In the genomic region with DNA sequence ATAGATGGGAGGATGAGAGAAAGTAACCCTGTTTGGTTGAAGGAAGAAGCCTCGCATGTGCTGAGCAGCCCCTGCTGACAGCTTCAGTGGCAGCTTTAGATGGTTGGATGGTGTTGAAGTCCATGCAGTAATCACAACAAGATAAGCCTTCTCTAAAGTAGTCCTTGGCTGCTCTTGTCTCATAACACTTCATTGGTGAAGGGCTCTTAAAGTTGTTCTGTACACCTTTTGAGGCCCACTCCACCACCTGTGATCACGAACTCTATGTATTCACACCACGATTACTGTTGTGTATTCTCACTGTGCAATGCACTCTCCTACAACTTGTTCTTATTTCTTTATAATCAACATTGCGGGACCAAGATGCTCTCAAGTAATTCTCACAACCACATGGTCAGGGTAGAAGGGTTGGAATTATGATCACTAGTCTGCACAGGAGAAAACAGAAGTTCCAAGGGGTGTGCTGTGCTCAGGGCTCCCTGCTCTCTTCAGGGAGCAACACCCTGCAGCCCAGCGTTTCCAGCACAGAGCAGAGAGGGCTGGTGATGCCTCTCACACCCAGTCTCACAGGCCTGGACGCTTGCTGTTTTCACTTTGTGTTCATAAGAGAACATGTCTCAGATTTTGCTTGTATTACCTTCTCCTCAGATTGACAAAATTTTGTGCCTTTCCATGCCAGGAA, we compare ENCODE assay signal across 22 cellular contexts.
"Had no signal": no experiment of that assay in that cellular context is flagged by ENCODE, and none has a peak within 500 bp of the region (broad histone marks: within the 10 kb centered on the region; RNA-seq: fewer than 3 reads in every experiment).

No MANE protein-coding gene starts in this region.

- H3K4me3 ChIP-seq: adrenal gland, left ventricle myocardium inferior, tibial artery, uterus had no signal

- ATAC-seq: activated CD4-positive, alpha-beta T cell treated with anti-CD3 and anti-CD28 coated beads for 36 hours; activated T-helper 17 cell treated with anti-CD3 and anti-CD28 coated beads, Interleukin-2, amount 50 U/mL, for 72 hours; natural killer cell had no signal

- DNase-seq: activated B cell treated with CpG ODN at 0.5 μM for 24 hours; activated CD4-positive, alpha-beta T cell treated with anti-CD3 and anti-CD28 coated beads for 36 hours; activated CD4-positive, alpha-beta T cell treated with anti-CD3 and anti-CD28 coated beads, Interleukin-2, amount 50 U/mL, for 4 hours; activated CD8-positive, alpha-beta memory T cell treated with anti-CD3 and anti-CD28 coated beads for 24 hours; activated CD8-positive, alpha-beta memory T cell treated with anti-CD3 and anti-CD28 coated beads, Interleukin-2, amount 50 U/mL, for 4 hours; activated T-cell treated with anti-CD3 and anti-CD28 coated beads, Interleukin-2, amount 50 U/mL, for 24 hours; adrenal gland; central memory CD4-positive, alpha-beta T cell; dermis blood vessel endothelial cell; effector CD8-positive, alpha-beta T cell; erythroblast; foreskin melanocyte; left ventricle myocardium inferior; midbrain; natural killer cell; stimulated activated CD4-positive, alpha-beta T cell treated with anti-CD3 and anti-CD28 coated beads, Interleukin-12 subunit alpha, Interleukin-12 subunit beta, amount 100 ng/mL, for 4 hours; stimulated activated CD4-positive, alpha-beta T cell treated with anti-CD3 and anti-CD28 coated beads, Interleukin-1b, Interleukin-23, amount 100 ng/mL, for 48 hours; substantia nigra; tibial artery; uterus had no signal

- H3K36me3 ChIP-seq: adrenal gland, left ventricle myocardium inferior, tibial artery, uterus had no signal

- H3K27me3 ChIP-seq: adrenal gland, tibial artery, uterus had no signal

- FAIRE-seq: astrocyte had no signal

- H3K4me1 ChIP-seq: adrenal gland, left ventricle myocardium inferior, tibial artery, uterus had no signal

- H3K27ac ChIP-seq: adrenal gland, left ventricle myocardium inferior, tibial artery, uterus had no signal

- H3K9me3 ChIP-seq: adrenal gland, tibial artery, uterus had no signal
